ENCODE assay signal across 11 cellular contexts in the genomic region with DNA sequence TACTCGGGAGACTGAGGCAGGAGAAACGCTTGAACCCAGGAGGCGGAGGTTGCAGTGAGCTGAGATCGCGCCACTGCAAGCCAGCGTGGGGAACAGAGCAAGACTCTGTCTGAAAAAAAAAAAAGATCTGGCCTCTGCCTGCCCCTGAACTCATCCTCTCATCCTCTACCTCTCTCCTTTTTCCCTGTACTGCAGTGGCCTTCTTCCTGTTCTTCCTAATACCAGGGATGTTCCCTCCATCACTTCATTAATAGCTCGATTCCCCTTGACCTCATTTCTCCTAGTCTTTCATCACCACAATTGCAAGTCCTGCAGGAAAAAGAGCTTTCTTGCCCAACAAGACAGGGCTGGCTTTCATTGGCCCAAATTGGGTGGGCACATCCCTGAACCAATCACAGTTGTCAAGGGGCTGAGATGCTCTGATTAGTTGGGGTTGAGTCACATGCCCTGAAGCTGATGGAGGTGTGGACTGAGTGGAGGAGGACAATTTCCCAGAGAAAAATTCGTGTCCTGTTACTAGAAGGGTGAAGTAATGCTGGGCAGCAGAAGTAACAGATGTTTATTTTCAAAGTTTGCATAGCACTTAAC.
DNase-seq lines count a peak whose midpoint lies in the region; ATAC-seq and TF ChIP-seq lines count a peak whose summit lies in the region.
"Had no signal": no experiment of that assay in that cellular context is flagged by ENCODE, and none has a peak within 500 bp of the region (broad histone marks: within the 10 kb centered on the region; RNA-seq: fewer than 3 reads in every experiment).

No MANE protein-coding gene starts in this region.

- DNase-seq in A673 (ENCODE audit: low spot score) (peak; percentile 63), GOT3 (lab: John Stamatoyannopoulos, UW) (peak; percentile 8), SK-MEL-5 (ENCODE audit: low read depth, low spot score) (peak; percentile 54), foreskin keratinocyte (peak; percentile 86 to 95), DMS79 treated with DMSO at 0.1 percent for 48 hours (lab: John Stamatoyannopoulos, UW) (no peak)
- DNase-seq in activated T-cell treated with anti-CD3 and anti-CD28 coated beads, Interleukin-2, amount 50 U/mL, for 4 hours: no peak
- DNase-seq: COR-L47, left cardiac atrium, transverse colon had no signal

- POLR2A ChIA-PET in A673 (lab: Charles Lee; ENCODE audit: low non-redundant PET): no interaction called here

- TF ChIP-seq CTCF in A673 (conservative IDR thresholded peaks at IDR 0.05; ENCODE audit: low read depth, low read length) (no peak), foreskin keratinocyte (conservative IDR thresholded peaks at IDR 0.05) (no peak)

- CTCF ChIA-PET in A673 (lab: Charles Lee): no interaction called here

- H3K4me1 ChIP-seq in A673 (ENCODE audit: insufficient read depth, low read length, poor library complexity, severe bottlenecking) (peaks cover 5% of the 10 kb centered on the region), foreskin keratinocyte (peaks cover 21% of the 10 kb centered on the region)

- H3K27me3 Mint-ChIP-seq in activated T-cell treated with anti-CD3 and anti-CD28 coated beads, Interleukin-2, amount 50 U/mL, for 4 hours (ENCODE audit: low read depth): no peaks in the 10 kb centered on the region

- H3K27me3 ChIP-seq in A673 (replicated peaks; ENCODE audit: insufficient read depth, low read depth, low read length, poor library complexity) (no peaks in the 10 kb centered on the region), foreskin keratinocyte (no peaks in the 10 kb centered on the region)
- H3K27me3 ChIP-seq: transverse colon had no signal

- H3K4me1 Mint-ChIP-seq in activated T-cell treated with anti-CD3 and anti-CD28 coated beads, Interleukin-2, amount 50 U/mL, for 4 hours (ENCODE audit: low read depth): peaks cover 9% of the 10 kb centered on the region

- no peak overlapping the region for H3K4me3 ChIP-seq in A673 (ENCODE audit: low read depth, low read length, poor library complexity, severe bottlenecking)
- H3K4me3 ChIP-seq: transverse colon had no signal

- in situ Hi-C loops in SK-MEL-5 (cut with HindIII; ENCODE audit: low pct_unique_long_range_greater_than_20kb, low sequenced_read_pairs): no loop called here

- BruUV-seq in A673 (replicated peaks; lab: Mats Ljungman, UMichigan): no TSS peak

- intact Hi-C loops in A673 (cut with micrococcal nuclease; ENCODE audit: unreplicated experiment): no loop called here

- peak; percentile 59 for ATAC-seq in foreskin keratinocyte
- ATAC-seq in activated T-cell treated with anti-CD3 and anti-CD28 coated beads, Interleukin-2, amount 50 U/mL, for 4 hours: no peak
- no peak for ATAC-seq in GM19023 (IDR thresholded peaks at IDR 0.05; ENCODE audit: unreplicated experiment)
- ATAC-seq in GM18502 (IDR thresholded peaks at IDR 0.05; ENCODE audit: poor library complexity, unreplicated experiment): no peak

- H3K9me3 Mint-ChIP-seq in activated T-cell treated with anti-CD3 and anti-CD28 coated beads, Interleukin-2, amount 50 U/mL, for 4 hours: no peaks in the 10 kb centered on the region

- H3K27ac ChIP-seq in A673 (ENCODE audit: low read depth, low read length, poor library complexity, severe bottlenecking): no peak overlapping the region
- H3K27ac ChIP-seq in foreskin keratinocyte: peak overlapping the region; percentile 16
- H3K27ac ChIP-seq: transverse colon had no signal

- no peaks in the 10 kb centered on the region for H3K36me3 Mint-ChIP-seq in activated T-cell treated with anti-CD3 and anti-CD28 coated beads, Interleukin-2, amount 50 U/mL, for 4 hours (ENCODE audit: insufficient read depth)

- no peaks in the 10 kb centered on the region for H3K9me3 ChIP-seq in A673 (ENCODE audit: low read depth, low read length, poor library complexity, severe bottlenecking)
- H3K9me3 ChIP-seq: transverse colon had no signal

- no peak overlapping the region for H3K4me3 Mint-ChIP-seq in activated T-cell treated with anti-CD3 and anti-CD28 coated beads, Interleukin-2, amount 50 U/mL, for 4 hours

- H3K36me3 ChIP-seq in A673 (ENCODE audit: insufficient read depth, low read length, poor library complexity, severe bottlenecking): no peaks in the 10 kb centered on the region
- H3K36me3 ChIP-seq: transverse colon had no signal

Comparison
In these comparisons a context has a peak if more than half of its experiments do, and no peak if none do; other contexts are left out.
1. DNase-seq: peak in A673 (single experiment), GOT3 (single experiment), SK-MEL-5 (single experiment) and foreskin keratinocyte (2 of 2); none in activated T-cell treated with anti-CD3 and anti-CD28 coated beads, Interleukin-2, amount 50 U/mL, for 4 hours (single experiment) and DMS79 treated with DMSO at 0.1 percent for 48 hours (single experiment).